Comparison of ENCODE assay signal across 21 cellular contexts in genomic region chr5:15579193-15579990, GRCh38.
"Had no signal": no experiment of that assay in that cellular context is flagged by ENCODE, and none has a peak within 500 bp of the region (broad histone marks: within the 10 kb centered on the region; RNA-seq: fewer than 3 reads in every experiment).

No MANE protein-coding gene starts in this region.

- H3K27me3 ChIP-seq: left lung, tibial nerve had no signal

- H3K4me1 Mint-ChIP-seq: activated B cell treated with CpG ODN at 0.5 μM for 24 hours; memory B cell; naive thymus-derived CD8-positive, alpha-beta T cell had no signal

- H3K27ac ChIP-seq: left lung had no signal

- H3K27me3 Mint-ChIP-seq: activated B cell treated with CpG ODN at 0.5 μM for 24 hours; activated naive CD8-positive, alpha-beta T cell; effector memory CD8-positive, alpha-beta T cell; memory B cell; progenitor cell of endocrine pancreas had no signal

- H3K4me3 ChIP-seq: left lung, smooth muscle cell, tibial nerve had no signal

- H3K4me3 Mint-ChIP-seq: activated B cell treated with CpG ODN at 0.5 μM for 24 hours; activated naive CD8-positive, alpha-beta T cell; effector memory CD8-positive, alpha-beta T cell; memory B cell; naive thymus-derived CD8-positive, alpha-beta T cell had no signal

- ATAC-seq: effector memory CD8-positive, alpha-beta T cell; left lung; naive thymus-derived CD8-positive, alpha-beta T cell; right cardiac atrium had no signal

- H3K36me3 ChIP-seq: left lung had no signal

- H3K36me3 Mint-ChIP-seq: activated naive CD8-positive, alpha-beta T cell; memory B cell had no signal

- H3K4me1 ChIP-seq: left lung had no signal

- H3K27ac Mint-ChIP-seq: activated B cell treated with CpG ODN at 0.5 μM for 24 hours; activated naive CD8-positive, alpha-beta T cell; effector memory CD8-positive, alpha-beta T cell; memory B cell; naive thymus-derived CD8-positive, alpha-beta T cell; progenitor cell of endocrine pancreas had no signal

- DNase-seq: activated B cell treated with CpG ODN at 0.5 μM for 24 hours; activated CD4-positive, alpha-beta T cell treated with anti-CD3 and anti-CD28 coated beads for 48 hours; activated CD8-positive, alpha-beta memory T cell treated with anti-CD3 and anti-CD28 coated beads for 24 hours; activated gamma-delta T cell treated with Interleukin-2 at 50 U/mL for 16 hours; dermis blood vessel endothelial cell; effector memory CD8-positive, alpha-beta T cell; hypothalamus; kidney; left lung; naive thymus-derived CD8-positive, alpha-beta T cell; right cardiac atrium; stimulated activated CD4-positive, alpha-beta T cell treated with anti-CD3 and anti-CD28 coated beads, Interleukin-4, amount 100 ng/mL, for 4 hours; stimulated activated CD8-positive, alpha-beta memory T cell treated with anti-CD3 and anti-CD28 coated beads, Interleukin-4, amount 100 ng/mL, for 48 hours; stimulated activated naive CD4-positive, alpha-beta T cell treated with Interleukin-2 at 50 U/mL for 16 hours; substantia nigra; T-helper 2 cell had no signal

- H3K4me2 ChIP-seq: smooth muscle cell had no signal
